ENCODE assay signal across 8 cellular contexts in the genomic region with DNA sequence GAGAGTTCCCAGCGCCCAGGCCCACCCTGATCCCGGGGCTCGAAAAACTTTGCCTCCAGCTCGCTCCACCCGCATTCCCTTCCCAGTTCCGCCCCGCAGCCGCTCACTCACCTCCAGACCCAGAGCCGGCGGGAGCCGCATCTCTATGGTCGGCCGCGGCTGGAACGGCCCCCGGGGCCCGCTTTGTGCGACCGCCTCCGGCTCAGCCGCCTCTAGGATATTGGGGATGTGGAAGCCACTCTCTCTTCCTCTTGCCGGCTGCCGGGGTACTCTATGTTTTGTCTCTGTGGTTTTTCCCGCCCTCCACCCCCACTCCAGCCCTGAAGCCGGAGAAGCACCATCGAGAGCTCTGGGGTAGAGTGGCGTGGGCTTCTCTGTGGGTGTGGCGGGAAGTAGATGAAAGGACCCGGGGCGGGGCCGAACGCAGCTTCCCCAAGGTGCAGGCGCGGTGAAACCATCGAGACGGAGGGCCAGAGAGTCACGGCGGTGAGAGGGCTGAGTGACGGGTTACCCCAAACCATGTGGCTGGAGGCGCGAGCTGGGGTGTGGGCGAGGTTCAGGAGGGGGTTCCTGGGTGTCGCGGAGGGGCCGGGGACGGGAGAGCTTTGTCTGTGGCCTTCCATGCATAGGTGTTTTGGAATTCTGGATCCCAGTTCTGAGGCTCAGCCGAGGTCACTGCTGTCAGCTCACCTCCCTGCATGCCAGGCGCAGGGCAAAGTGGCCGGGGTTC. TPM values are rescaled to one million over a fixed set of nuclear protein-coding genes. Genes with fewer than 3 reads are reported as not detected.
DNase-seq lines count a peak whose midpoint lies in the region; ATAC-seq lines count a peak whose summit lies in the region.

BCS1L (plus strand) TSS at position 426 of the 730 bp plus-strand sequence. CDS start 1,305 bp downstream, outside the sequence.
A gene with protein sequence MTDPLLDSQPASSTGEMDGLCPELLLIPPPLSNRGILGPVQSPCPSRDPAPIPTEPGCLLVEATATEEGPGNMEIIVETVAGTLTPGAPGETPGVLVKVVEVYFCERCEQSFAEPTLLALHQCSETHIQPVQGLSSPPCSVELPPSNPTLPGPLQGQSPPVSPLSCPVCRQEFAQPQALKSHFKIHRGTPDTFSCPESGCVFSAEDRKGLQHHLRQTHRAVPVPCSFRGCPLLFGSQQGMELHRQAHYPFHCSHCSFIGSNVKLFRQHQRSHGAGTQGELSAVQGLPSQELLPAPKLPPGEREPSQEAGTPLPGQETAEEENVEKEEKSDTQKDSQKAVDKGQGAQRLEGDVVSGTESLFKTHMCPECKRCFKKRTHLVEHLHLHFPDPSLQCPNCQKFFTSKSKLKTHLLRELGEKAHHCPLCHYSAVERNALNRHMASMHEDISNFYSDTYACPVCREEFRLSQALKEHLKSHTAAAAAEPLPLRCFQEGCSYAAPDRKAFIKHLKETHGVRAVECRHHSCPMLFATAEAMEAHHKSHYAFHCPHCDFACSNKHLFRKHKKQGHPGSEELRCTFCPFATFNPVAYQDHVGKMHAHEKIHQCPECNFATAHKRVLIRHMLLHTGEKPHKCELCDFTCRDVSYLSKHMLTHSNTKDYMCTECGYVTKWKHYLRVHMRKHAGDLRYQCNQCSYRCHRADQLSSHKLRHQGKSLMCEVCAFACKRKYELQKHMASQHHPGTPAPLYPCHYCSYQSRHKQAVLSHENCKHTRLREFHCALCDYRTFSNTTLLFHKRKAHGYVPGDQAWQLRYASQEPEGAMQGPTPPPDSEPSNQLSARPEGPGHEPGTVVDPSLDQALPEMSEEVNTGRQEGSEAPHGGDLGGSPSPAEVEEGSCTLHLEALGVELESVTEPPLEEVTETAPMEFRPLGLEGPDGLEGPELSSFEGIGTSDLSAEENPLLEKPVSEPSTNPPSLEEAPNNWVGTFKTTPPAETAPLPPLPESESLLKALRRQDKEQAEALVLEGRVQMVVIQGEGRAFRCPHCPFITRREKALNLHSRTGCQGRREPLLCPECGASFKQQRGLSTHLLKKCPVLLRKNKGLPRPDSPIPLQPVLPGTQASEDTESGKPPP (N-terminal part only) (minus strand): TSS at position 366 of the 730 bp plus-strand sequence. CDS start 3,194 bp downstream, outside the sequence.

- intact Hi-C loops in dendritic cell treated with granulocyte-macrophage colony-stimulating factor and Interleukin-4, amounts not matched to agents 40 ng/mL and 50 ng/mL, for 4 days (cut with micrococcal nuclease): loop anchor here (1.0 kb wide), 2 partner anchors 51 to 188 kb away; partner anchors contain the start of gene TTLL4

- CTCF ChIA-PET in activated CD4-positive, alpha-beta T cell treated with anti-CD3 and anti-CD28 coated beads, Interleukin-2, amount 10 ng/mL, durations not matched to agents 7 days and 5 days (lab: Charles Lee): interaction anchor here (0.7 to 6.6 kb wide), 14 partner anchors 10 to 387 kb away, joined by 3 to 45 read pairs (median 4); partner anchors contain the start of genes RNF25 and STK36

- peak within 1 kb of the TSS; percentile 78 to 92 (median 84) for H3K9ac ChIP-seq in BLaER1 treated with 17β-estradiol and CSF1 and Interleukin-3, amounts not matched to agents 10 nM and 100 nM

- H3K9me3 ChIP-seq in BLaER1 treated with 17β-estradiol and CSF1 and Interleukin-3, amounts not matched to agents 10 nM and 100 nM (replicated peaks in 1 of 11): no peaks in the 10 kb centered on the region

- POLR2A ChIA-PET in activated CD4-positive, alpha-beta T cell treated with anti-CD3 and anti-CD28 coated beads, Interleukin-2, amount 10 ng/mL, durations not matched to agents 7 days and 5 days (lab: Charles Lee): interaction anchor here (0.5 to 1.5 kb wide), 4 partner anchors 9 to 449 kb away, joined by 3 to 5 read pairs (median 4); no protein-coding TSS in a partner anchor

- H3K4me1 Mint-ChIP-seq in activated CD4-positive, alpha-beta T cell treated with anti-CD3 and anti-CD28 coated beads, Interleukin-2, amount 10 ng/mL, durations not matched to agents 7 days and 5 days: peaks cover 36% of the 10 kb centered on the region
- H3K4me1 Mint-ChIP-seq in dendritic cell treated with granulocyte-macrophage colony-stimulating factor and Interleukin-4, amounts not matched to agents 40 ng/mL and 50 ng/mL, for 4 days (ENCODE audit: low read depth): peaks cover 31% of the 10 kb centered on the region

- H3K4me1 ChIP-seq in BLaER1 treated with 17β-estradiol and CSF1 and Interleukin-3, amounts not matched to agents 10 nM and 100 nM: peaks cover 10 to 33% (median 22%) of the 10 kb centered on the region in 10 experiments

- no peaks in the 10 kb centered on the region for H3K27me3 Mint-ChIP-seq in activated CD4-positive, alpha-beta T cell treated with anti-CD3 and anti-CD28 coated beads, Interleukin-2, amount 10 ng/mL, durations not matched to agents 7 days and 5 days
- no peaks in the 10 kb centered on the region for H3K27me3 Mint-ChIP-seq in dendritic cell treated with granulocyte-macrophage colony-stimulating factor and Interleukin-4, amounts not matched to agents 40 ng/mL and 50 ng/mL, for 4 days

- peak within 1 kb of the TSS; percentile 78 to 98 (median 94) for H3K4me3 ChIP-seq in BLaER1 treated with 17β-estradiol and CSF1 and Interleukin-3, amounts not matched to agents 10 nM and 100 nM

- peaks cover 38% of the 10 kb centered on the region for H3K36me3 Mint-ChIP-seq in activated CD4-positive, alpha-beta T cell treated with anti-CD3 and anti-CD28 coated beads, Interleukin-2, amount 10 ng/mL, durations not matched to agents 7 days and 5 days (ENCODE audit: low read depth)
- peaks cover 84% of the 10 kb centered on the region for H3K36me3 Mint-ChIP-seq in dendritic cell treated with granulocyte-macrophage colony-stimulating factor and Interleukin-4, amounts not matched to agents 40 ng/mL and 50 ng/mL, for 4 days (ENCODE audit: low read depth)

- peak within 1 kb of the TSS; percentile 91 for H3K27ac Mint-ChIP-seq in activated CD4-positive, alpha-beta T cell treated with anti-CD3 and anti-CD28 coated beads, Interleukin-2, amount 10 ng/mL, durations not matched to agents 7 days and 5 days
- peak within 1 kb of the TSS; percentile 82 for H3K27ac Mint-ChIP-seq in dendritic cell treated with granulocyte-macrophage colony-stimulating factor and Interleukin-4, amounts not matched to agents 40 ng/mL and 50 ng/mL, for 4 days

- H4K20me1 ChIP-seq in BLaER1 treated with 17β-estradiol and CSF1 and Interleukin-3, amounts not matched to agents 10 nM and 100 nM: peaks cover 0 to 44% (median 16%) of the 10 kb centered on the region in 11 experiments; a peak in 11 of 22 replicates

- no peaks in the 10 kb centered on the region for H3K9me3 Mint-ChIP-seq in activated CD4-positive, alpha-beta T cell treated with anti-CD3 and anti-CD28 coated beads, Interleukin-2, amount 10 ng/mL, durations not matched to agents 7 days and 5 days
- no peaks in the 10 kb centered on the region for H3K9me3 Mint-ChIP-seq in dendritic cell treated with granulocyte-macrophage colony-stimulating factor and Interleukin-4, amounts not matched to agents 40 ng/mL and 50 ng/mL, for 4 days

- peak within 1 kb of the TSS; percentile 87 to 98 (median 92) for H3K4me2 ChIP-seq in BLaER1 treated with 17β-estradiol and CSF1 and Interleukin-3, amounts not matched to agents 10 nM and 100 nM

- DNase-seq in NCI-H748 (lab: John Stamatoyannopoulos, UW; ENCODE audit: unreplicated experiment): peak; percentile 94
- peak; percentile 95 for DNase-seq in activated CD4-positive, alpha-beta T cell treated with anti-CD3 and anti-CD28 coated beads, Interleukin-2, amount 10 ng/mL, durations not matched to agents 7 days and 5 days
- peak; percentile 94 for DNase-seq in left lobe of liver (ENCODE audit: low spot score)
- peak; percentile 97 for DNase-seq in stimulated activated CD4-positive, alpha-beta T cell treated with anti-CD3 and anti-CD28 coated beads, Interleukin-2, amount 100 ng/mL, for 24 hours

- peaks cover 58 to 76% (median 71%) of the 10 kb centered on the region in 11 experiments for H3K36me3 ChIP-seq in BLaER1 treated with 17β-estradiol and CSF1 and Interleukin-3, amounts not matched to agents 10 nM and 100 nM

- H3K4me3 Mint-ChIP-seq in activated CD4-positive, alpha-beta T cell treated with anti-CD3 and anti-CD28 coated beads, Interleukin-2, amount 10 ng/mL, durations not matched to agents 7 days and 5 days: peak within 1 kb of the TSS; percentile 95
- peak within 1 kb of the TSS; percentile 98 for H3K4me3 Mint-ChIP-seq in dendritic cell treated with granulocyte-macrophage colony-stimulating factor and Interleukin-4, amounts not matched to agents 40 ng/mL and 50 ng/mL, for 4 days

- no peaks in the 10 kb centered on the region for H3K27me3 ChIP-seq in BLaER1 treated with 17β-estradiol and CSF1 and Interleukin-3, amounts not matched to agents 10 nM and 100 nM

- ATAC-seq in GM19351 (IDR thresholded peaks at IDR 0.05; ENCODE audit: unreplicated experiment): peak; percentile 93
- peak; percentile 95 for ATAC-seq in HG03521 (IDR thresholded peaks at IDR 0.05; ENCODE audit: unreplicated experiment)
- ATAC-seq in left lobe of liver: peak; percentile 98

- peak within 1 kb of the TSS; percentile 25 to 87 (median 81); a peak in 21 of 22 replicates for H3K27ac ChIP-seq in BLaER1 treated with 17β-estradiol and CSF1 and Interleukin-3, amounts not matched to agents 10 nM and 100 nM

RNA-seq across cellular contexts. Expression of gene BCS1L, which starts in this region (rescaled TPM):
- total RNA-seq in activated CD4-positive, alpha-beta T cell treated with anti-CD3 and anti-CD28 coated beads, Interleukin-2, amount 10 ng/mL, durations not matched to agents 7 days and 5 days: 10 to 100 TPM; 53.4 to 58.6 TPM
- total RNA-seq in left lobe of liver: 38.7 TPM

RNA-seq across cellular contexts. Expression of the second gene that starts in this region (rescaled TPM):
- total RNA-seq in activated CD4-positive, alpha-beta T cell treated with anti-CD3 and anti-CD28 coated beads, Interleukin-2, amount 10 ng/mL, durations not matched to agents 7 days and 5 days: 10 to 100 TPM; 46.8 to 48.6 TPM
- 9.8 TPM for total RNA-seq in left lobe of liver

Comparison
In these comparisons a context has a peak if more than half of its experiments do, and no peak if none do; other contexts are left out.
1. Peak in every context shown above with its lines: DNase-seq, ATAC-seq, H3K4me3 ChIP-seq and H3K27ac ChIP-seq.